8 cellular contexts compared by ENCODE assay signal in genomic region chr9:35072461-35073275, GRCh38. TPM values are rescaled to one million over a fixed set of nuclear protein-coding genes. Genes with fewer than 3 reads are reported as not detected.
DNase-seq lines count a peak whose midpoint lies in the region; ATAC-seq and TF ChIP-seq lines count a peak whose summit lies in the region.

VCP (minus strand) TSS chr9:35072625; CDS start chr9:35072353, 272 bp downstream.

- intact Hi-C loops in PC-3 (cut with micrococcal nuclease): no loop called here

- TF ChIP-seq RAD21 in Ishikawa (IDR thresholded peaks at IDR 0.05; ENCODE audit: low read depth): no peak

- CTCF ChIA-PET in PC-3 (lab: Charles Lee): interaction anchor here (0.6 kb wide), 1 partner anchor 24 kb away, joined by 4 read pairs; the partner anchor contains the start of gene PIGO

- H3K4me3 ChIP-seq in PC-3 (ENCODE audit: low read length): peak within 1 kb of the TSS; percentile 97
- peak within 1 kb of the TSS; percentile 83 for H3K4me3 ChIP-seq in epithelial cell of esophagus (ENCODE audit: low read length)
- H3K4me3 ChIP-seq in mononuclear cell (ENCODE audit: low read length): peak within 1 kb of the TSS; percentile 93

- ATAC-seq in GM21576 (IDR thresholded peaks at IDR 0.05; ENCODE audit: unreplicated experiment) (peak; percentile 87), PC-3 (peak; percentile 90)

- DNase-seq in DMS114 treated with DMSO at 0.1 percent for 48 hours (lab: John Stamatoyannopoulos, UW; ENCODE audit: unreplicated experiment) (peak; percentile 96), PC-3 (peak; percentile 98), activated T-cell treated with anti-CD3 and anti-CD28 coated beads for 48 hours (ENCODE audit: low read depth) (peak; percentile 93), epithelial cell of esophagus (ENCODE audit: low read depth) (peak; percentile 99)
- peak; percentile 94 for DNase-seq in stimulated activated CD8-positive, alpha-beta memory T cell treated with anti-CD3 and anti-CD28 coated beads, Interleukin-4, amount 100 ng/mL, for 24 hours (ENCODE audit: low read depth)

- peak within 1 kb of the TSS; percentile 43; the same call in 1 of the 2 replicates for H2AFZ ChIP-seq in PC-3 (ENCODE audit: low read length)

- peak within 1 kb of the TSS; percentile 99 for H3K9ac ChIP-seq in PC-3 (ENCODE audit: low read length)

- TF ChIP-seq EP300 in Ishikawa (IDR thresholded peaks at IDR 0.05; ENCODE audit: borderline replicate concordance): no peak

- H3F3A ChIP-seq in PC-3 (ENCODE audit: low read length, unreplicated experiment): no peaks in the 10 kb centered on the region

- H3K36me3 ChIP-seq in PC-3 (ENCODE audit: low read depth, low read length): peaks cover 14% of the 10 kb centered on the region

- peak within 1 kb of the TSS; percentile 97 for H3K4me2 ChIP-seq in PC-3 (ENCODE audit: low read length)

- no peak for TF ChIP-seq CTCF in PC-3 (conservative IDR thresholded peaks at IDR 0.05; ENCODE audit: low read depth, low read length)
- no peak for TF ChIP-seq CTCF in epithelial cell of esophagus (IDR thresholded peaks at IDR 0.05; ENCODE audit: insufficient read depth, low read depth, low read length, missing control alignments)

- H3K79me2 ChIP-seq in PC-3 (ENCODE audit: low read length): peaks cover 58% of the 10 kb centered on the region

- peaks cover 41% of the 10 kb centered on the region for H4K20me1 ChIP-seq in PC-3 (ENCODE audit: low read length)

- H3K27me3 ChIP-seq in PC-3 (ENCODE audit: low read length) (no peaks in the 10 kb centered on the region), mononuclear cell (ENCODE audit: insufficient read depth, low read length) (no peaks in the 10 kb centered on the region)

- BruUV-seq in PC-3 (replicated peaks; lab: Mats Ljungman, UMichigan): no TSS peak

- H3K9me3 ChIP-seq in PC-3 (ENCODE audit: low read length) (no peaks in the 10 kb centered on the region), mononuclear cell (ENCODE audit: low read depth, low read length) (no peaks in the 10 kb centered on the region)

- POLR2A ChIA-PET in PC-3 (lab: Charles Lee; ENCODE audit: unreplicated experiment): no interaction called here

- H3K27ac ChIP-seq in PC-3 (ENCODE audit: low read length): peak within 1 kb of the TSS; percentile 96

- peaks cover 18% of the 10 kb centered on the region for H3K4me1 ChIP-seq in PC-3 (ENCODE audit: insufficient read depth, low read length)
- H3K4me1 ChIP-seq in mononuclear cell (ENCODE audit: insufficient read depth, low read length): peaks cover 47% of the 10 kb centered on the region

- no peaks in the 10 kb centered on the region for H3K9me2 ChIP-seq in PC-3 (replicated peaks; ENCODE audit: low read length)

TF ChIP-seq in Ishikawa, 13 proteins besides CTCF, POLR2A, EP300 and RAD21:
- peak; percentile 88 for TF ChIP-seq CREB1 (IDR thresholded peaks at IDR 0.05; ENCODE audit: low read depth)
- no peak for TF ChIP-seq ZBTB7A (IDR thresholded peaks at IDR 0.05; ENCODE audit: low read depth)
- TF ChIP-seq NFIC (IDR thresholded peaks at IDR 0.05): no peak; the same call in 1 of the 2 replicates
- TF ChIP-seq MAX (IDR thresholded peaks at IDR 0.05): peak; percentile 69; the same call in 1 of the 2 replicates
- no peak for TF ChIP-seq EGR1 (IDR thresholded peaks at IDR 0.05)
- no peak for TF ChIP-seq TEAD4 (IDR thresholded peaks at IDR 0.05)
- no peak for TF ChIP-seq TCF12 (IDR thresholded peaks at IDR 0.05; ENCODE audit: low read depth)
- TF ChIP-seq YY1 (IDR thresholded peaks at IDR 0.05; ENCODE audit: low read depth): no peak
- TF ChIP-seq TAF1 (IDR thresholded peaks at IDR 0.05; ENCODE audit: low read depth): peak; percentile 67; the same call in 1 of the 2 replicates
- TF ChIP-seq REST (IDR thresholded peaks at IDR 0.05; ENCODE audit: low read depth): no peak
- no peak for TF ChIP-seq FOXM1 (IDR thresholded peaks at IDR 0.05; ENCODE audit: borderline replicate concordance, low read depth)
- no peak for TF ChIP-seq CEBPB (IDR thresholded peaks at IDR 0.05)
- no peak for TF ChIP-seq USF1 (IDR thresholded peaks at IDR 0.05)

RNA-seq across cellular contexts. Expression of gene VCP, which starts in this region (rescaled TPM):
- total RNA-seq in PC-3 (2014; rRNA removed) (324 and 343 TPM in 2 replicates), mononuclear cell (166 TPM)

Comparison
In these comparisons a context has a peak if more than half of its experiments do, and no peak if none do; other contexts are left out.
1. Peak in every context shown above with its lines: DNase-seq, ATAC-seq, H3K4me3 ChIP-seq and H3K27ac ChIP-seq.